ENCODE assay signal across 22 cellular contexts in the genomic region with DNA sequence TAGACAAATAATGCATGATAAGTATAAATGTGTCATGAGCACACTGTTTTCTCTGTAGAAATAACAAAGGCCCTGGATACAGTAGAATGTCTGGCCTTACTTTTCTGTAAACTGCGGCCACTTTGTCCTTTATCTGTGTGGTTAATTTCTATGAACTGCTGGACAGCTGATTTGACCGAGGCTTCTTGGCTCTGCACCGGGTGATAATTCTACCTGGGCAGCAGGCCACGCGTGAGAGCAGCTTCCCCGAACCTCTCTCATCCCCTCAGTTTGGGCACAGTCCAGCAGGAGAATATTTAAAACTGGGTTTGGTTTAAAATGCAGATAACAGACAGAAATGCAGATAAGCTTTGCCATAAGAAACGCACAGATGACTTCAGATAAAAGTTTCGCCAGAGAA.
"Had no signal": no experiment of that assay in that cellular context is flagged by ENCODE, and none has a peak within 500 bp of the region (broad histone marks: within the 10 kb centered on the region; RNA-seq: fewer than 3 reads in every experiment).

No MANE protein-coding gene starts in this region.

- H3K4me1 ChIP-seq: parathyroid adenoma, uterus had no signal

- H3K27me3 ChIP-seq: brain microvascular endothelial cell, esophagus muscularis mucosa, gastrocnemius medialis, testis, uterus had no signal

- H3K4me2 ChIP-seq: smooth muscle cell had no signal

- H3K9me3 Mint-ChIP-seq: activated CD4-positive, alpha-beta memory T cell treated with anti-CD3 and anti-CD28 coated beads, Interleukin-2, amount 10 ng/mL, durations not matched to agents 7 days and 5 days; activated naive CD8-positive, alpha-beta T cell treated with anti-CD3 and anti-CD28 coated beads, Interleukin-2, amount 50 U/mL, for 24 hours; natural killer cell had no signal

- H3K27ac Mint-ChIP-seq: activated CD4-positive, alpha-beta memory T cell treated with anti-CD3 and anti-CD28 coated beads, Interleukin-2, amount 10 ng/mL, durations not matched to agents 7 days and 5 days; activated CD4-positive, alpha-beta T cell treated with anti-CD3 and anti-CD28 coated beads, Interleukin-2, amount 10 ng/mL, durations not matched to agents 24 days and 14 days; natural killer cell had no signal

- H3K36me3 ChIP-seq: brain microvascular endothelial cell, esophagus muscularis mucosa, gastrocnemius medialis, uterus had no signal

- H3K27me3 Mint-ChIP-seq: activated naive CD8-positive, alpha-beta T cell treated with anti-CD3 and anti-CD28 coated beads, Interleukin-2, amount 50 U/mL, for 24 hours had no signal

- H3K4me3 ChIP-seq: coronary artery, esophagus muscularis mucosa, gastrocnemius medialis, lung, smooth muscle cell, testis, uterus had no signal

- H3K9me3 ChIP-seq: esophagus muscularis mucosa, gastrocnemius medialis, testis, uterus had no signal

- H2AFZ ChIP-seq: parathyroid adenoma had no signal

- H3K36me3 Mint-ChIP-seq: natural killer cell had no signal

- ATAC-seq: left colon, natural killer cell had no signal

- DNase-seq: activated CD4-positive, alpha-beta memory T cell treated with anti-CD3 and anti-CD28 coated beads, Interleukin-2, amount 10 ng/mL, durations not matched to agents 7 days and 5 days; activated CD4-positive, alpha-beta T cell treated with anti-CD3 and anti-CD28 coated beads, Interleukin-2, amount 10 ng/mL, durations not matched to agents 24 days and 14 days; activated effector memory CD4-positive, alpha-beta T cell treated with anti-CD3 and anti-CD28 coated beads, Interleukin-2, amount 50 U/mL, for 16 hours; activated naive CD4-positive, alpha-beta T cell treated with anti-CD3 and anti-CD28 coated beads, Interleukin-2, amount 50 U/mL, for 16 hours; activated naive CD8-positive, alpha-beta T cell treated with anti-CD3 and anti-CD28 coated beads, Interleukin-2, amount 50 U/mL, for 24 hours; brain microvascular endothelial cell; central memory CD4-positive, alpha-beta T cell; gastrocnemius medialis; islet precursor cell; left colon; natural killer cell; stimulated activated CD4-positive, alpha-beta T cell treated with anti-CD3 and anti-CD28 coated beads, Interleukin-2, amount 100 ng/mL, for 48 hours; stimulated activated CD8-positive, alpha-beta memory T cell treated with anti-CD3 and anti-CD28 coated beads, Interleukin-4, amount 100 ng/mL, for 48 hours; stimulated activated naive CD4-positive, alpha-beta T cell; testis; trophoblast cell had no signal

- H3K4me3 Mint-ChIP-seq: activated CD4-positive, alpha-beta memory T cell treated with anti-CD3 and anti-CD28 coated beads, Interleukin-2, amount 10 ng/mL, durations not matched to agents 7 days and 5 days; activated CD4-positive, alpha-beta T cell treated with anti-CD3 and anti-CD28 coated beads, Interleukin-2, amount 10 ng/mL, durations not matched to agents 24 days and 14 days; activated naive CD8-positive, alpha-beta T cell treated with anti-CD3 and anti-CD28 coated beads, Interleukin-2, amount 50 U/mL, for 24 hours; natural killer cell had no signal

- H3K9ac ChIP-seq: parathyroid adenoma had no signal

- H3K4me1 Mint-ChIP-seq: activated CD4-positive, alpha-beta memory T cell treated with anti-CD3 and anti-CD28 coated beads, Interleukin-2, amount 10 ng/mL, durations not matched to agents 7 days and 5 days; activated CD4-positive, alpha-beta T cell treated with anti-CD3 and anti-CD28 coated beads, Interleukin-2, amount 10 ng/mL, durations not matched to agents 24 days and 14 days; natural killer cell had no signal

- H3K27ac ChIP-seq: brain microvascular endothelial cell, coronary artery, esophagus muscularis mucosa, gastrocnemius medialis, parathyroid adenoma, testis, uterus had no signal
